Comparison of ENCODE assay signal across 1 cellular context in genomic region chr19:13098291-13099072, GRCh38.
TF ChIP-seq lines count a peak whose summit lies in the region.

No MANE protein-coding gene starts in this region.

TF ChIP-seq in K562, 482 proteins besides CTCF, POLR2A, EP300 and RAD21 (continued from another document and continues in another):
- TF ChIP-seq RERE (CRISPR knock-in tag; IDR thresholded peaks at IDR 0.05; ENCODE audit: borderline replicate concordance) (no peak), KAT7 (CRISPR knock-in tag; IDR thresholded peaks at IDR 0.05; ENCODE audit: borderline replicate concordance) (0 out of 2 replicates have a peak, but pooled peaks have one; percentile 4), E2F6 (IDR thresholded peaks at IDR 0.05; ENCODE audit: borderline replicate concordance in 1 of 2, extremely low read depth in 1 of 2, insufficient read depth in 1 of 2, insufficient read length in 1 of 2, low read depth in 1 of 2, low read length in 1 of 2, poor library complexity in 1 of 2, severe bottlenecking in 1 of 2) (no peak), FOXJ3 (CRISPR knock-in tag; IDR thresholded peaks at IDR 0.05) (no peak), SMARCB1 (IDR thresholded peaks at IDR 0.05; ENCODE audit: insufficient read length, low read depth) (no peak), HMGN3 (IDR thresholded peaks at IDR 0.05; ENCODE audit: borderline replicate concordance, extremely low read depth, insufficient read length, low read depth, low read length) (no peak), POLR2AphosphoS5 (IDR thresholded peaks at IDR 0.05; ENCODE audit: control insufficient read depth, insufficient read depth, low read depth, low read length) (peak; percentile 12; the same call in 1 of the 2 replicates), SREBF2 (CRISPR knock-in tag; IDR thresholded peaks at IDR 0.05) (no peak), HDAC1 (IDR thresholded peaks at IDR 0.05) (no peak), ZNF561 (CRISPR knock-in tag; conservative IDR thresholded peaks at IDR 0.05) (0 out of 2 replicates have a peak, but pooled peaks have one; percentile 13), TSC22D4 (tag; IDR thresholded peaks at IDR 0.05) (no peak), ZMIZ1 (IDR thresholded peaks at IDR 0.05; ENCODE audit: low read depth in 2 of 2, low read length in 2 of 2) (no peak), ZKSCAN3 (CRISPR knock-in tag; IDR thresholded peaks at IDR 0.05) (no peak), NUFIP1 (IDR thresholded peaks at IDR 0.05; ENCODE audit: partially characterized antibody) (no peak), POLR2H (tag; IDR thresholded peaks at IDR 0.05; ENCODE audit: low read depth) (peak; percentile 52; the same call in 1 of the 2 replicates), HNRNPLL (IDR thresholded peaks at IDR 0.05; ENCODE audit: low read depth, low read length, poor library complexity, severe bottlenecking) (peak; percentile 86), SMAD1 (IDR thresholded peaks at IDR 0.05; ENCODE audit: low read depth, low read length, partially characterized antibody) (no peak), SIRT6 (IDR thresholded peaks at IDR 0.05; ENCODE audit: low read depth, low read length) (no peak), FOXA1 (IDR thresholded peaks at IDR 0.05; ENCODE audit: borderline replicate concordance) (no peak), HCFC1 (IDR thresholded peaks at IDR 0.05; ENCODE audit: low read depth, low read length) (no peak), SUPT5H (IDR thresholded peaks at IDR 0.05) (peak; percentile 75), BMI1 (IDR thresholded peaks at IDR 0.05; ENCODE audit: low read length) (no peak), HOXB6 (CRISPR knock-in tag; IDR thresholded peaks at IDR 0.05; ENCODE audit: borderline replicate concordance) (0 out of 2 replicates have a peak, but pooled peaks have one; percentile 37), ZSCAN29 (IDR thresholded peaks at IDR 0.05) (no peak), U2AF2 (optimal IDR thresholded peaks at IDR 0.05; ENCODE audit: low read depth, low read length) (no peak), SMAD4 (CRISPR knock-in tag; conservative IDR thresholded peaks at IDR 0.05) (no peak), THRAP3 (IDR thresholded peaks at IDR 0.05; ENCODE audit: borderline replicate concordance) (no peak), NR1H2 (CRISPR knock-in tag; IDR thresholded peaks at IDR 0.05) (no peak), TCF7L2 (IDR thresholded peaks at IDR 0.05; ENCODE audit: low read depth, low read length) (no peak), TRIM24 (IDR thresholded peaks at IDR 0.05) (0 out of 4 replicates have a peak, but pooled peaks of 1 of the 2 experiments have one; percentile 67), KDM2B (CRISPR knock-in tag; IDR thresholded peaks at IDR 0.05) (no peak), TCFL5 (CRISPR knock-in tag; conservative IDR thresholded peaks at IDR 0.05) (no peak)
- TF ChIP-seq, protein P1, sequence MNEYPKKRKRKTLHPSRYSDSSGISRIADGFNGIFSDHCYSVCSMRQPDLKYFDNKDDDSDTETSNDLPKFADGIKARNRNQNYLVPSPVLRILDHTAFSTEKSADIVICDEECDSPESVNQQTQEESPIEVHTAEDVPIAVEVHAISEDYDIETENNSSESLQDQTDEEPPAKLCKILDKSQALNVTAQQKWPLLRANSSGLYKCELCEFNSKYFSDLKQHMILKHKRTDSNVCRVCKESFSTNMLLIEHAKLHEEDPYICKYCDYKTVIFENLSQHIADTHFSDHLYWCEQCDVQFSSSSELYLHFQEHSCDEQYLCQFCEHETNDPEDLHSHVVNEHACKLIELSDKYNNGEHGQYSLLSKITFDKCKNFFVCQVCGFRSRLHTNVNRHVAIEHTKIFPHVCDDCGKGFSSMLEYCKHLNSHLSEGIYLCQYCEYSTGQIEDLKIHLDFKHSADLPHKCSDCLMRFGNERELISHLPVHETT (CRISPR knock-in tag; conservative IDR thresholded peaks at IDR 0.05 in 1 of 2, IDR thresholded peaks at IDR 0.05 in 1 of 2): no peak
- TF ChIP-seq, protein P2, sequence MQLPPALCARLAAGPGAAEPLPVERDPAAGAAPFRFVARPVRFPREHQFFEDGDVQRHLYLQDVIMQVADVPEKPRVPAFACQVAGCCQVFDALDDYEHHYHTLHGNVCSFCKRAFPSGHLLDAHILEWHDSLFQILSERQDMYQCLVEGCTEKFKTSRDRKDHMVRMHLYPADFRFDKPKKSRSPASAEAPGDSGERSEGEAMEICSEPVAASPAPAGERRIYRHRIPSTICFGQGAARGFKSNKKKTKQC (CRISPR knock-in tag; IDR thresholded peaks at IDR 0.05): no peak
- TF ChIP-seq, protein P3, sequence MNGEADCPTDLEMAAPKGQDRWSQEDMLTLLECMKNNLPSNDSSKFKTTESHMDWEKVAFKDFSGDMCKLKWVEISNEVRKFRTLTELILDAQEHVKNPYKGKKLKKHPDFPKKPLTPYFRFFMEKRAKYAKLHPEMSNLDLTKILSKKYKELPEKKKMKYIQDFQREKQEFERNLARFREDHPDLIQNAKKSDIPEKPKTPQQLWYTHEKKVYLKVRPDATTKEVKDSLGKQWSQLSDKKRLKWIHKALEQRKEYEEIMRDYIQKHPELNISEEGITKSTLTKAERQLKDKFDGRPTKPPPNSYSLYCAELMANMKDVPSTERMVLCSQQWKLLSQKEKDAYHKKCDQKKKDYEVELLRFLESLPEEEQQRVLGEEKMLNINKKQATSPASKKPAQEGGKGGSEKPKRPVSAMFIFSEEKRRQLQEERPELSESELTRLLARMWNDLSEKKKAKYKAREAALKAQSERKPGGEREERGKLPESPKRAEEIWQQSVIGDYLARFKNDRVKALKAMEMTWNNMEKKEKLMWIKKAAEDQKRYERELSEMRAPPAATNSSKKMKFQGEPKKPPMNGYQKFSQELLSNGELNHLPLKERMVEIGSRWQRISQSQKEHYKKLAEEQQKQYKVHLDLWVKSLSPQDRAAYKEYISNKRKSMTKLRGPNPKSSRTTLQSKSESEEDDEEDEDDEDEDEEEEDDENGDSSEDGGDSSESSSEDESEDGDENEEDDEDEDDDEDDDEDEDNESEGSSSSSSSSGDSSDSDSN (IDR thresholded peaks at IDR 0.05; ENCODE audit: borderline replicate concordance in 1 of 2, low read depth in 2 of 2, low read length in 2 of 2): 0 out of 4 replicates have a peak, but pooled peaks have one; percentile 20 to 65
- TF ChIP-seq, protein P4, sequence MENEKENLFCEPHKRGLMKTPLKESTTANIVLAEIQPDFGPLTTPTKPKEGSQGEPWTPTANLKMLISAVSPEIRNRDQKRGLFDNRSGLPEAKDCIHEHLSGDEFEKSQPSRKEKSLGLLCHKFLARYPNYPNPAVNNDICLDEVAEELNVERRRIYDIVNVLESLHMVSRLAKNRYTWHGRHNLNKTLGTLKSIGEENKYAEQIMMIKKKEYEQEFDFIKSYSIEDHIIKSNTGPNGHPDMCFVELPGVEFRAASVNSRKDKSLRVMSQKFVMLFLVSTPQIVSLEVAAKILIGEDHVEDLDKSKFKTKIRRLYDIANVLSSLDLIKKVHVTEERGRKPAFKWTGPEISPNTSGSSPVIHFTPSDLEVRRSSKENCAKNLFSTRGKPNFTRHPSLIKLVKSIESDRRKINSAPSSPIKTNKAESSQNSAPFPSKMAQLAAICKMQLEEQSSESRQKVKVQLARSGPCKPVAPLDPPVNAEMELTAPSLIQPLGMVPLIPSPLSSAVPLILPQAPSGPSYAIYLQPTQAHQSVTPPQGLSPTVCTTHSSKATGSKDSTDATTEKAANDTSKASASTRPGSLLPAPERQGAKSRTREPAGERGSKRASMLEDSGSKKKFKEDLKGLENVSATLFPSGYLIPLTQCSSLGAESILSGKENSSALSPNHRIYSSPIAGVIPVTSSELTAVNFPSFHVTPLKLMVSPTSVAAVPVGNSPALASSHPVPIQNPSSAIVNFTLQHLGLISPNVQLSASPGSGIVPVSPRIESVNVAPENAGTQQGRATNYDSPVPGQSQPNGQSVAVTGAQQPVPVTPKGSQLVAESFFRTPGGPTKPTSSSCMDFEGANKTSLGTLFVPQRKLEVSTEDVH (IDR thresholded peaks at IDR 0.05; ENCODE audit: low read depth, partially characterized antibody): peak; percentile 76
- TF ChIP-seq, protein P5, sequence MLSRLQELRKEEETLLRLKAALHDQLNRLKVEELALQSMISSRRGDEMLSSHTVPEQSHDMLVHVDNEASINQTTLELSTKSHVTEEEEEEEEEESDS (CRISPR knock-in tag; IDR thresholded peaks at IDR 0.05): no peak
- TF ChIP-seq, protein P6, sequence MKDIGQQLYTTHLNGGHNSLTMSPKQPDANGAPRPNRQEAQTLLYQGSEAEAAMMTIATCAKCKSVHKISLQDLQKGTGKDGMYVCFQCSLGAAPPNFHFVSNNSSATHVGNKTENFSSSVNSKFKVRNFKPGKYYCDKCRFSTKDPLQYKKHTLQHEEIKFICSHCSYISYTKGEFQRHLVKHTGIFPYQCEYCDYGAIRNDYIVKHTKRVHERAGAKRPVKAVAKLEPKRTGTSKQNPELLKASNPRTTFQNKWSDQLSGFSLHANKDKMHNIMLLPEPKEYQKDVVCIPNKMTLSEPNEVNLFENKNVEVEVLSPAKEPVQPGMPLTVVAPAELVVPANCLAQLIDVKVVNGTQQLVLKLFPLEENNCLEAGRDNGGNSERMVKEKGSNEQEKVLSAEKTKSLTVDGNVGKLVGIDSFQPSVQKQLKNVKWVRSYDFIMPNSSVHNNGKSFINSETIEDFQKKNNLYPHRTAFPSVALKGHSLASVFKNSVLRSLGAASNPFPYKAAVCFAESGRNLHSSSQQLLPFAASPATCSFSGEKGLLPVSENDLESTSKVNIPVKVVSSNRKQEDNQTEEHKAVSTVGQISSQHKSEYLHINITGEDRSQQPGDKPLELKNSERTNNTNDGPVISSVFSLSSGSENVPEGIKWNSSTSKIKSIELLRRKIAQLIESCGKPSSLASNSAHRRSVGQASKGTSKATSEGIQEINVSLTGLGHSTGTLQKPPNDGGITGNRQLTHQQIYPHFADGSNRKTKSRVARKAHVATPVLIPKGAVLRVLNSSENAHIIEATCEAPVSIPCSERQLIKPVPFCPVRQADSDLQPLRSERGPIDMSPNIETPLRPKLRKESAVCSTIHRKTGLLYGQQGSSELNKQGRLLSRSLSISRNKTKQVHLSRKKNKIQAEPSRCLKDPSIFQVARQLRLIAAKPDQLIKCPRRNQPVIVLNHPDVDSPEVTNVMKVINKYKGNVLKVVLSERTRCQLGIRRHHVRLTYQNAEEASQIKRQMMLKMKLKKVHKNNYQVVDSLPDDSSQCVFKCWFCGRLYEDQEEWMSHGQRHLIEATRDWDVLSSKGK (CRISPR knock-in tag; IDR thresholded peaks at IDR 0.05): peak; percentile 68; the same call in 1 of the 2 replicates
- TF ChIP-seq, protein P7, sequence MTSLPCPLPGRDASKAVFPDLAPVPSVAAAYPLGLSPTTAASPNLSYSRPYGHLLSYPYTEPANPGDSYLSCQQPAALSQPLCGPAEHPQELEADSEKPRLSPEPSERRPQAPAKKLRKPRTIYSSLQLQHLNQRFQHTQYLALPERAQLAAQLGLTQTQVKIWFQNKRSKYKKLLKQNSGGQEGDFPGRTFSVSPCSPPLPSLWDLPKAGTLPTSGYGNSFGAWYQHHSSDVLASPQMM (CRISPR knock-in tag; IDR thresholded peaks at IDR 0.05): 0 out of 2 replicates have a peak, but pooled peaks have one; percentile 56
